ENCODE assay signal across 1 cellular context in genomic region chr1:45322486-45323040, GRCh38.
TF ChIP-seq lines count a peak whose summit lies in the region.

No MANE protein-coding gene starts in this region.

TF ChIP-seq in H1, 55 proteins besides CTCF, POLR2A, EP300 and RAD21:
- TF ChIP-seq SIRT6 (IDR thresholded peaks at IDR 0.05; ENCODE audit: low read length) (no peak), USF2 (IDR thresholded peaks at IDR 0.05; ENCODE audit: low read length) (no peak), CHD7 (IDR thresholded peaks at IDR 0.05; ENCODE audit: insufficient replicate concordance, low read length) (no peak), ATF3 (IDR thresholded peaks at IDR 0.05; ENCODE audit: insufficient read depth, low read depth, low read length) (no peak), TAF7 (optimal IDR thresholded peaks at IDR 0.05; ENCODE audit: borderline replicate concordance, low read depth, low read length) (no peak), ATF2 (IDR thresholded peaks at IDR 0.05; ENCODE audit: low read length) (no peak), HDAC2 (IDR thresholded peaks at IDR 0.05; ENCODE audit: borderline replicate concordance in 1 of 2, low read depth in 2 of 2, low read length in 2 of 2) (no peak), EZH2 (IDR thresholded peaks at IDR 0.05; ENCODE audit: low read depth, low read length, severe bottlenecking) (no peak), KDM5A (IDR thresholded peaks at IDR 0.05; ENCODE audit: low read length) (no peak), GTF2F1 (IDR thresholded peaks at IDR 0.05; ENCODE audit: borderline replicate concordance, low read depth, low read length) (no peak), TBP (IDR thresholded peaks at IDR 0.05; ENCODE audit: low read depth, low read length) (no peak), EGR1 (IDR thresholded peaks at IDR 0.05; ENCODE audit: borderline replicate concordance, low read depth, low read length) (no peak), SAP30 (IDR thresholded peaks at IDR 0.05; ENCODE audit: insufficient read depth, insufficient replicate concordance, low read length) (no peak), RNF2 (IDR thresholded peaks at IDR 0.05; ENCODE audit: borderline replicate concordance, low read depth, low read length, missing control alignments, poor library complexity, severe bottlenecking) (no peak), BCL11A (IDR thresholded peaks at IDR 0.05; ENCODE audit: low read depth in 2 of 2, low read length in 2 of 2) (no peak), NRF1 (IDR thresholded peaks at IDR 0.05; ENCODE audit: low read depth, low read length) (no peak), BACH1 (IDR thresholded peaks at IDR 0.05; ENCODE audit: low read length) (no peak), ZNF274 (IDR thresholded peaks at IDR 0.05; ENCODE audit: borderline replicate concordance, extremely low read depth, low read length) (no peak)
